ENCODE assay signal across 10 cellular contexts in the genomic region with DNA sequence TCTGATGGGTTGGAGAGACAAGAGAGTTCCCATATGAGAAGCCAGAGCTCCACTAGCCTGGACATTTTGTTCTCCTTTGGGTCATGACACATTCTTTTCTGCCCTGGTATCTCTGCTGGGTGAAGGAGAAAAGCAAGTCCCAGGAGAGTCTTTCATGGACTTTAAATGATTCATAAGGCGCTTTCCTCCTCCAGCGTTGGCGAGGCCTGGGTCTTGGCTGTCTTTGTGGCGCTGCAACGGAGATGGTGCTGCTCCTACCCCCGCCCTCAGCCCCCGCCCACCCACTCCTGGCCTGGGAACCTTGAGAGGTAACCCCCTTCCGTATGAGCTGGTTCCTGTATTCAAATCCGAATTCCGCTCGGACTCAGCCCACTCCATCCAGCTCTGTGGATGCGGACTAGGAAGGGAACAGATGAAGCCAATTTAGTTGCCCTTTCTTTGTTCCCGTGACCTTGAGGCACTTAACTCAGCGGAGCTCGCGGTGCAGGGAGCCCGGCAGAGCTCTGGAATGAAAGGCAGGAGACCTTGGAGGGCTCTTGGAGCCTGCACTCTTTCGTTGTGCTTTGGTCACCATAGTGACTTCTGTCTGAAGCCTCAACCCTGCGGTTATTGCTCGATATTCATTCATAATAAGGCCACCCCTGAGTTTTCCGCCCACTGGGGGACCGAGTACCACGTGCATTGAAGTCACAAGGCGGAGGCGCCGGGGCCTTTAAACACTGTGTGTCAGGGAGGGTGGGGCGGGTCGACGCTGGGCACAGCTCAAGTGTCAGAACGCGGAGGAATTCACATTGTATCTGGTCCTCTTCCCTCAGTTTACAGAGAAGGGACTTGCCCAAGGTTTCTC. TPM values are rescaled to one million over a fixed set of nuclear protein-coding genes. Genes with fewer than 3 reads are reported as not detected.
DNase-seq lines count a peak whose midpoint lies in the region; ATAC-seq, FAIRE-seq and TF ChIP-seq lines count a peak whose summit lies in the region.
"Had no signal": no experiment of that assay in that cellular context is flagged by ENCODE, and none has a peak within 500 bp of the region (broad histone marks: within the 10 kb centered on the region; RNA-seq: fewer than 3 reads in every experiment).

No MANE protein-coding gene starts in this region.

- no peak for FAIRE-seq in pancreas (lab: Jason Lieb, UNC)

- H3K27me3 ChIP-seq in left ventricle myocardium inferior (ENCODE audit: low read depth) (no peaks in the 10 kb centered on the region), pancreas (no peaks in the 10 kb centered on the region)

- no peaks in the 10 kb centered on the region for H3K9me3 ChIP-seq in left ventricle myocardium inferior (replicated peaks)
- no peaks in the 10 kb centered on the region for H3K9me3 ChIP-seq in pancreas

- H3K36me3 ChIP-seq in left ventricle myocardium inferior (no peaks in the 10 kb centered on the region), pancreas (no peaks in the 10 kb centered on the region)

- peak overlapping the region; percentile 31 for H3K27ac ChIP-seq in left ventricle myocardium inferior (replicated peaks)
- H3K27ac ChIP-seq in pancreas = peak overlapping the region in 1 of 4 donors; percentile 27
- H3K27ac ChIP-seq: SK-N-MC had no signal

- intact Hi-C loops in left ventricle myocardium inferior (cut with micrococcal nuclease) (no loop called here), pancreas (cut with DNase I) (no loop called here)

- H3K4me1 ChIP-seq in left ventricle myocardium inferior (peaks cover 13% of the 10 kb centered on the region), pancreas (no peaks in the 10 kb centered on the region)

- peak overlapping the region; percentile 42 for H3K4me3 ChIP-seq in left ventricle myocardium inferior
- no peak overlapping the region for H3K4me3 ChIP-seq in pancreas
- H3K4me3 ChIP-seq: SK-N-MC had no signal

- WGBS in pancreas, 2 donors = 42 to 43% methylated on average over 31 of the region's 31 CpGs

- peak; percentile 28 to 80 (median 56) for ATAC-seq in pancreas

- DNase-seq in DMS79 (lab: John Stamatoyannopoulos, UW) (peak; percentile 22), amygdala (lab: John Stamatoyannopoulos, UW) (peak in 33 of 56 donors; percentile 1 to 47 (median 10)), left ventricle myocardium inferior (peak; percentile 21), pancreas (peak in 1 of 6 donors; percentile 21), putamen (ENCODE audit: low spot score) (no peak), T-helper 1 cell (no peak), NCI-H187 treated with DMSO at 0.1 percent for 48 hours (lab: John Stamatoyannopoulos, UW) (no peak), NOMO-1 treated with DMSO at 0.1 percent for 48 hours (lab: John Stamatoyannopoulos, UW; ENCODE audit: unreplicated experiment) (no peak)
- DNase-seq: activated naive CD8-positive, alpha-beta T cell treated with anti-CD3 and anti-CD28 coated beads for 36 hours had no signal

- TF ChIP-seq CTCF in left ventricle myocardium inferior (IDR thresholded peaks at IDR 0.05; ENCODE audit: borderline replicate concordance) (no peak), pancreas (IDR thresholded peaks at IDR 0.05) (no peak)

RNA-seq across cellular contexts. Expression of gene PWWP2A, which starts 14.0 kb away (rescaled TPM):
- total RNA-seq in left ventricle myocardium inferior (9.9 TPM), pancreas (10 to 100 TPM in 4 of 6 donors, 1 to 10 TPM in 2; 8.3 to 14.5 (median 11.8) TPM)
- 1 to 10 TPM; 7.9 to 9.7 TPM for polyA plus RNA-seq in pancreas

Comparison
In these comparisons a context has a peak if more than half of its experiments do, and no peak if none do; other contexts are left out.
1. DNase-seq: peak in DMS79 (single experiment), amygdala (33 of 56) and left ventricle myocardium inferior (single experiment); none in putamen (single experiment), T-helper 1 cell (0 of 5), NCI-H187 treated with DMSO at 0.1 percent for 48 hours (single experiment) and NOMO-1 treated with DMSO at 0.1 percent for 48 hours (single experiment).